12 cellular contexts compared by ENCODE assay signal in the genomic region with DNA sequence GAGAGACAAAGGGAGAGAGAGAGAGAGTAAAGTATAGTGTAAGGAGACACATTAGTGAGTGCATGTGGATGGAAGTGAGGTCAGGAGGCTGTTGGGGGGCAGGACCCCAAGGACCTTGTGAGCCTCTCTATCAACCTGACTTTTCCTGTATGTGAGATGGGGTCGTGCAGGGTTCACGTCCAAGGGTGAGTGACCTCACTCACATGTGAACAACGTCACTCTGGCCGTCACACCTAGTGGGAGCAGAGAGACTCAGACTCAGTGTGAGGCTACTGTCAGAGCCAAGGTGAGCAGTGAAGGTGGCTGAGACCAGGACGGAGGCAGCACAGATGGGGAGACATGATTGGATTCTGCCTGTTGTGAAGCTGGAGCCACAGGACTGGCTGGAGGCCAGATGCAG.
A peak's percentile ranks its signal among the peaks of the same experiment; 100 is the strongest.
DNase-seq lines count a peak whose midpoint lies in the region; ATAC-seq and TF ChIP-seq lines count a peak whose summit lies in the region.
"Had no signal": no experiment of that assay in that cellular context is flagged by ENCODE, and none has a peak within 500 bp of the region (broad histone marks: within the 10 kb centered on the region; RNA-seq: fewer than 3 reads in every experiment).

No MANE protein-coding gene starts in this region.

- no peak for TF ChIP-seq EP300 in esophagus muscularis mucosa (IDR thresholded peaks at IDR 0.05)

- peaks cover 50% of the 10 kb centered on the region for H3K36me3 Mint-ChIP-seq in T-helper 1 cell treated with Interleukin-12 subunit alpha and Interleukin-12 subunit beta and Interleukin-4 antibody, amounts not matched to agents 30 μg/mL and 1 μg/mL, for 36 hours (ENCODE audit: low read depth)

- peaks cover 60% of the 10 kb centered on the region for H3K4me1 Mint-ChIP-seq in T-helper 1 cell treated with Interleukin-12 subunit alpha and Interleukin-12 subunit beta and Interleukin-4 antibody, amounts not matched to agents 30 μg/mL and 1 μg/mL, for 36 hours (ENCODE audit: low read depth)
- H3K4me1 Mint-ChIP-seq: mesothelial cell of epicardium had no signal

- H3K27ac Mint-ChIP-seq in T-helper 1 cell treated with Interleukin-12 subunit alpha and Interleukin-12 subunit beta and Interleukin-4 antibody, amounts not matched to agents 30 μg/mL and 1 μg/mL, for 36 hours: no peak overlapping the region
- H3K27ac Mint-ChIP-seq: mesothelial cell of epicardium had no signal

- no peak for TF ChIP-seq POLR2A in Peyer's patch (IDR thresholded peaks at IDR 0.05)
- TF ChIP-seq POLR2A in esophagus muscularis mucosa (IDR thresholded peaks at IDR 0.05; ENCODE audit: low read depth): no peak

- intact Hi-C loops in esophagus muscularis mucosa (cut with DNase I): no loop called here

- H3K9me3 ChIP-seq in Peyer's patch (no peaks in the 10 kb centered on the region), esophagus muscularis mucosa (no peaks in the 10 kb centered on the region)
- H3K9me3 ChIP-seq: colonic mucosa had no signal

- peak overlapping the region; percentile 66 for H3K4me3 Mint-ChIP-seq in T-helper 1 cell treated with Interleukin-12 subunit alpha and Interleukin-12 subunit beta and Interleukin-4 antibody, amounts not matched to agents 30 μg/mL and 1 μg/mL, for 36 hours
- H3K4me3 Mint-ChIP-seq: mesothelial cell of epicardium had no signal

- H3K27me3 ChIP-seq in Peyer's patch (no peaks in the 10 kb centered on the region), esophagus muscularis mucosa (no peaks in the 10 kb centered on the region)
- H3K27me3 ChIP-seq: colonic mucosa had no signal

- H3K9me3 Mint-ChIP-seq in T-helper 1 cell treated with Interleukin-12 subunit alpha and Interleukin-12 subunit beta and Interleukin-4 antibody, amounts not matched to agents 30 μg/mL and 1 μg/mL, for 36 hours: no peaks in the 10 kb centered on the region
- H3K9me3 Mint-ChIP-seq: mesothelial cell of epicardium had no signal

- no peak for DNase-seq in T-helper 1 cell
- DNase-seq in Peyer's patch: no peak
- no peak for DNase-seq in esophagus muscularis mucosa (ENCODE audit: extremely low spot score)
- peak; percentile 42 for DNase-seq in stimulated activated naive CD8-positive, alpha-beta T cell treated with anti-CD3 and anti-CD28 coated beads, Interleukin-15, Interleukin-2, amounts not matched to agents 100 U/mL and 50 U/mL, for 24 hours
- no peak for DNase-seq in HuH-7 (ENCODE audit: low spot score)
- DNase-seq: activated CD4-positive, CD25-positive, alpha-beta regulatory T cell treated with anti-CD3 and anti-CD28 coated beads, Interleukin-2, amount 50 U/mL, for 72 hours; colonic mucosa had no signal

- peak overlapping the region in 3 of 4 donors; percentile 43 to 75 (median 56) for H3K27ac ChIP-seq in Peyer's patch
- peak overlapping the region in 3 of 4 donors; percentile 20 to 52 (median 42) for H3K27ac ChIP-seq in esophagus muscularis mucosa (replicated peaks in 1 of 4)
- H3K27ac ChIP-seq: colonic mucosa had no signal

- peak overlapping the region in 1 of 4 donors; percentile 30 for H3K4me3 ChIP-seq in Peyer's patch
- H3K4me3 ChIP-seq in esophagus muscularis mucosa: peak overlapping the region in 2 of 4 donors; percentile 20 to 37
- H3K4me3 ChIP-seq: colonic mucosa had no signal

- H3K4me1 ChIP-seq in Peyer's patch (peaks cover 0 to 35% (median 16%) of the 10 kb centered on the region in 4 donors), esophagus muscularis mucosa (peaks cover 24 to 48% (median 35%) of the 10 kb centered on the region in 4 donors)
- H3K4me1 ChIP-seq: colonic mucosa had no signal

- 59% methylated on average over 5 of the region's 5 CpGs for WGBS in esophagus muscularis mucosa

- no peaks in the 10 kb centered on the region for H3K27me3 Mint-ChIP-seq in T-helper 1 cell treated with Interleukin-12 subunit alpha and Interleukin-12 subunit beta and Interleukin-4 antibody, amounts not matched to agents 30 μg/mL and 1 μg/mL, for 36 hours (ENCODE audit: low read depth)

- H3K36me3 ChIP-seq in Peyer's patch (peaks cover 0 to 32% (median 0%) of the 10 kb centered on the region in 3 donors), esophagus muscularis mucosa (peaks cover 0 to 43% (median 33%) of the 10 kb centered on the region in 4 donors)
- H3K36me3 ChIP-seq: colonic mucosa had no signal

- no peak for TF ChIP-seq CTCF in Peyer's patch (IDR thresholded peaks at IDR 0.05)
- no peak for TF ChIP-seq CTCF in esophagus muscularis mucosa (IDR thresholded peaks at IDR 0.05)

- no peak for ATAC-seq in stimulated activated naive CD8-positive, alpha-beta T cell treated with anti-CD3 and anti-CD28 coated beads, Interleukin-15, Interleukin-2, amounts not matched to agents 100 U/mL and 50 U/mL, for 24 hours
- ATAC-seq in GM19035 (IDR thresholded peaks at IDR 0.05; ENCODE audit: unreplicated experiment): no peak
- ATAC-seq in GM18867 (IDR thresholded peaks at IDR 0.05; ENCODE audit: unreplicated experiment): no peak
- ATAC-seq: sciatic nerve had no signal
